In the genomic region with DNA sequence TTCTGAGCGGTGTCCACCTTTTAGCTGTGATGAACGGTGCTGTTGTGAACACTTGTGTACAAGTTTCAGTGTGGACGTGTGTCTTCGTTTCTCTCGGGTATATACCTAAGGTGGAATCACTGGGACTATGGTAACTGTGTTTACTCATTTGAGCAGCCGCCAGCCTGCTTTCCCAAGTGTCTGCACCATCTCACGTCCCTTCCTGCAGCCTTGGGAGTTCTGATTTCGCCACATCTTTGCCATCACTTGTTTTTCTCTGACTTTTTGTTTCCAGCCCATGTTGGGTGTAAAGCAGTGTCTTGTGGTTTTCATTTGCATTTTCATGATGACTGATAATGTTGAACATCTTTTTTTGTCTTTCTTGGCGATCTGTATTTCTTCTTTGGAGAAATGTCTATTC, we compare ENCODE assay signal across 2 cellular contexts.
A peak's percentile ranks its signal among the peaks of the same experiment; 100 is the strongest.
TF ChIP-seq lines count a peak whose summit lies in the region.

No MANE protein-coding gene starts in this region.

TF ChIP-seq in K562, 482 proteins besides CTCF, POLR2A, EP300 and RAD21:
- no peak for TF ChIP-seq SMAD3 (CRISPR knock-in tag; conservative IDR thresholded peaks at IDR 0.05)
- no peak for TF ChIP-seq ZNF24 (IDR thresholded peaks at IDR 0.05)
- TF ChIP-seq PTBP1 (IDR thresholded peaks at IDR 0.05; ENCODE audit: low read depth, low read length), result no peak
- TF ChIP-seq, protein P1, sequence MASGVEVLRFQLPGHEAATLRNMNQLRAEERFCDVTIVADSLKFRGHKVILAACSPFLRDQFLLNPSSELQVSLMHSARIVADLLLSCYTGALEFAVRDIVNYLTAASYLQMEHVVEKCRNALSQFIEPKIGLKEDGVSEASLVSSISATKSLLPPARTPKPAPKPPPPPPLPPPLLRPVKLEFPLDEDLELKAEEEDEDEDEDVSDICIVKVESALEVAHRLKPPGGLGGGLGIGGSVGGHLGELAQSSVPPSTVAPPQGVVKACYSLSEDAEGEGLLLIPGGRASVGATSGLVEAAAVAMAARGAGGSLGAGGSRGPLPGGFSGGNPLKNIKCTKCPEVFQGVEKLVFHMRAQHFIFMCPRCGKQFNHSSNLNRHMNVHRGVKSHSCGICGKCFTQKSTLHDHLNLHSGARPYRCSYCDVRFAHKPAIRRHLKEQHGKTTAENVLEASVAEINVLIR (CRISPR knock-in tag; IDR thresholded peaks at IDR 0.05), result no peak
- TF ChIP-seq ZNF316 (IDR thresholded peaks at IDR 0.05), result no peak
- no peak for TF ChIP-seq ZNF408 (CRISPR knock-in tag; IDR thresholded peaks at IDR 0.05; ENCODE audit: low read depth)

TF ChIP-seq in HepG2, 621 proteins besides CTCF, POLR2A, EP300 and RAD21:
- TF ChIP-seq BCL6 (CRISPR knock-in tag; IDR thresholded peaks at IDR 0.05) (no peak), NFE2 (CRISPR knock-in tag; IDR thresholded peaks at IDR 0.05) (no peak), LCORL (IDR thresholded peaks at IDR 0.05) (no peak), LCORL (CRISPR knock-in tag; IDR thresholded peaks at IDR 0.05) (no peak), ZNF7 (CRISPR knock-in tag; IDR thresholded peaks at IDR 0.05) (peak; percentile 62), ZBTB38 (CRISPR knock-in tag; IDR thresholded peaks at IDR 0.05) (0 out of 2 replicates have a peak, but pooled peaks have one; percentile 57), RFXANK (CRISPR knock-in tag; IDR thresholded peaks at IDR 0.05) (no peak)
- TF ChIP-seq, protein P2, sequence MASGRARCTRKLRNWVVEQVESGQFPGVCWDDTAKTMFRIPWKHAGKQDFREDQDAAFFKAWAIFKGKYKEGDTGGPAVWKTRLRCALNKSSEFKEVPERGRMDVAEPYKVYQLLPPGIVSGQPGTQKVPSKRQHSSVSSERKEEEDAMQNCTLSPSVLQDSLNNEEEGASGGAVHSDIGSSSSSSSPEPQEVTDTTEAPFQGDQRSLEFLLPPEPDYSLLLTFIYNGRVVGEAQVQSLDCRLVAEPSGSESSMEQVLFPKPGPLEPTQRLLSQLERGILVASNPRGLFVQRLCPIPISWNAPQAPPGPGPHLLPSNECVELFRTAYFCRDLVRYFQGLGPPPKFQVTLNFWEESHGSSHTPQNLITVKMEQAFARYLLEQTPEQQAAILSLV (CRISPR knock-in tag; IDR thresholded peaks at IDR 0.05; ENCODE audit: borderline replicate concordance), result no peak
- TF ChIP-seq, protein P3, sequence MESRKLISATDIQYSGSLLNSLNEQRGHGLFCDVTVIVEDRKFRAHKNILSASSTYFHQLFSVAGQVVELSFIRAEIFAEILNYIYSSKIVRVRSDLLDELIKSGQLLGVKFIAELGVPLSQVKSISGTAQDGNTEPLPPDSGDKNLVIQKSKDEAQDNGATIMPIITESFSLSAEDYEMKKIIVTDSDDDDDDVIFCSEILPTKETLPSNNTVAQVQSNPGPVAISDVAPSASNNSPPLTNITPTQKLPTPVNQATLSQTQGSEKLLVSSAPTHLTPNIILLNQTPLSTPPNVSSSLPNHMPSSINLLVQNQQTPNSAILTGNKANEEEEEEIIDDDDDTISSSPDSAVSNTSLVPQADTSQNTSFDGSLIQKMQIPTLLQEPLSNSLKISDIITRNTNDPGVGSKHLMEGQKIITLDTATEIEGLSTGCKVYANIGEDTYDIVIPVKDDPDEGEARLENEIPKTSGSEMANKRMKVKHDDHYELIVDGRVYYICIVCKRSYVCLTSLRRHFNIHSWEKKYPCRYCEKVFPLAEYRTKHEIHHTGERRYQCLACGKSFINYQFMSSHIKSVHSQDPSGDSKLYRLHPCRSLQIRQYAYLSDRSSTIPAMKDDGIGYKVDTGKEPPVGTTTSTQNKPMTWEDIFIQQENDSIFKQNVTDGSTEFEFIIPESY (CRISPR knock-in tag; IDR thresholded peaks at IDR 0.05), result peak; percentile 48; the same call in 1 of the 2 replicates
